Comparison of ENCODE assay signal across 8 cellular contexts in genomic region chr11:94974178-94974577, GRCh38. TPM values are rescaled to one million over a fixed set of nuclear protein-coding genes. Genes with fewer than 3 reads are reported as not detected.
DNase-seq lines count a peak whose midpoint lies in the region; ATAC-seq and TF ChIP-seq lines count a peak whose summit lies in the region.

No MANE protein-coding gene starts in this region.

- no peaks in the 10 kb centered on the region for H3K9me3 Mint-ChIP-seq in activated T-cell treated with anti-CD3 and anti-CD28 coated beads, Interleukin-2, amount 50 U/mL, for 4 hours

- H3K27me3 ChIP-seq in lower lobe of right lung (ENCODE audit: low read depth) (no peaks in the 10 kb centered on the region), transverse colon (no peaks in the 10 kb centered on the region)

- peak overlapping the region; percentile 82 for H3K27ac ChIP-seq in lower lobe of right lung
- H3K27ac ChIP-seq in transverse colon: peak overlapping the region in 2 of 4 donors; percentile 82 to 91

- H3K4me3 ChIP-seq in astrocyte of the cerebellum (ENCODE audit: low read depth, low read length) (peak overlapping the region; percentile 89), lower lobe of right lung (peak overlapping the region; percentile 88), transverse colon (peak overlapping the region in 3 of 4 donors; percentile 87 to 96 (median 93))

- TF ChIP-seq EP300 in transverse colon (IDR thresholded peaks at IDR 0.05; ENCODE audit: low read depth): no peak

- no peaks in the 10 kb centered on the region for H3K9me3 ChIP-seq in lower lobe of right lung
- H3K9me3 ChIP-seq in transverse colon: no peaks in the 10 kb centered on the region

- H3K27me3 Mint-ChIP-seq in activated T-cell treated with anti-CD3 and anti-CD28 coated beads, Interleukin-2, amount 50 U/mL, for 4 hours (ENCODE audit: low read depth): no peaks in the 10 kb centered on the region

- DNase-seq in activated T-cell treated with anti-CD3 and anti-CD28 coated beads, Interleukin-2, amount 50 U/mL, for 4 hours: no peak
- no peak for DNase-seq in activated T-cell treated with anti-CD3 and anti-CD28 coated beads, Interleukin-2, amount 50 U/mL, for 1 hour
- DNase-seq in astrocyte of the cerebellum (ENCODE audit: low read depth): no peak
- DNase-seq in lower lobe of right lung: no peak
- DNase-seq in transverse colon: no peak
- DNase-seq in nucleus accumbens (lab: John Stamatoyannopoulos, UW): no peak

- TF ChIP-seq POLR2A in transverse colon (IDR thresholded peaks at IDR 0.05): no peak

- no peak for ATAC-seq in activated T-cell treated with anti-CD3 and anti-CD28 coated beads, Interleukin-2, amount 50 U/mL, for 4 hours
- ATAC-seq in lower lobe of right lung (no peak), HG02852 (IDR thresholded peaks at IDR 0.05; ENCODE audit: unreplicated experiment) (no peak), GM18502 (IDR thresholded peaks at IDR 0.05; ENCODE audit: poor library complexity, unreplicated experiment) (no peak)

- intact Hi-C loops in lower lobe of right lung (cut with DNase I) (no loop called here), transverse colon (cut with DNase I; ENCODE audit: low total_unique reads) (no loop called here)

- peaks cover 25% of the 10 kb centered on the region for H3K4me1 Mint-ChIP-seq in activated T-cell treated with anti-CD3 and anti-CD28 coated beads, Interleukin-2, amount 50 U/mL, for 4 hours (ENCODE audit: low read depth)

- in situ Hi-C loops in astrocyte of the cerebellum (cut with HindIII; ENCODE audit: low sequenced_read_pairs) (no loop called here), transverse colon (cut with MboI; ENCODE audit: low pct_ligation_motif_present in 1 of 4, low pct_unique_long_range_greater_than_20kb in 1 of 4, low sequenced_read_pairs in 3 of 4) (loop anchor here in 2 of 4 donors (10.0 kb wide), 1 partner anchor 91 kb away; the partner anchor contains the start of gene SRSF8 (in 2 of the 2))

- H3K36me3 Mint-ChIP-seq in activated T-cell treated with anti-CD3 and anti-CD28 coated beads, Interleukin-2, amount 50 U/mL, for 4 hours (ENCODE audit: insufficient read depth): peaks cover 20% of the 10 kb centered on the region

- no peak for TF ChIP-seq CTCF in astrocyte of the cerebellum (IDR thresholded peaks at IDR 0.05; ENCODE audit: low read depth, low read length, missing control alignments)
- no peak for TF ChIP-seq CTCF in lower lobe of right lung (IDR thresholded peaks at IDR 0.05)
- TF ChIP-seq CTCF in transverse colon (IDR thresholded peaks at IDR 0.05): no peak

- peaks cover 28% of the 10 kb centered on the region for H3K36me3 ChIP-seq in lower lobe of right lung
- peaks cover 0 to 25% (median 7%) of the 10 kb centered on the region in 4 donors for H3K36me3 ChIP-seq in transverse colon

- 54 to 67% methylated on average over 6 of the region's 6 CpGs for WGBS in transverse colon (ENCODE audit: low coverage in 1 of 2), 2 donors

- H3K4me1 ChIP-seq in lower lobe of right lung (peaks cover 21% of the 10 kb centered on the region), transverse colon (peaks cover 5 to 20% (median 12%) of the 10 kb centered on the region in 4 donors)

- H3K4me3 Mint-ChIP-seq in activated T-cell treated with anti-CD3 and anti-CD28 coated beads, Interleukin-2, amount 50 U/mL, for 4 hours: peak overlapping the region; percentile 97

RNA-seq across cellular contexts. Expression of gene KDM4D, which starts 0.7 kb away (rescaled TPM):
- total RNA-seq in activated T-cell treated with anti-CD3 and anti-CD28 coated beads, Interleukin-2, amount 50 U/mL, for 4 hours: 1 to 10 TPM in 1 of 3 donors, under 1 TPM in 2; 0.76 to 1.1 (median 0.90) TPM
- 0.68 TPM for total RNA-seq in lower lobe of right lung
- total RNA-seq in transverse colon: 1 to 10 TPM in 1 of 4 donors, under 1 TPM in 2, not detected in 1; 0.27 to 3.0 (median 0.32) TPM

RNA-seq across cellular contexts. Expression of gene CWC15, which starts 0.8 kb away (rescaled TPM):
- 100 to 1,000 TPM in 1 of 3 donors, 10 to 100 TPM in 2; 94.2 to 110 (median 95.1) TPM for total RNA-seq in activated T-cell treated with anti-CD3 and anti-CD28 coated beads, Interleukin-2, amount 50 U/mL, for 4 hours
- total RNA-seq in lower lobe of right lung (57.9 TPM), transverse colon (10 to 100 TPM; 26.2 to 55.9 (median 46.2) TPM)

RNA-seq across cellular contexts. Expression of gene KDM4E, which starts 50.9 kb away (rescaled TPM):
- total RNA-seq in activated T-cell treated with anti-CD3 and anti-CD28 coated beads, Interleukin-2, amount 50 U/mL, for 4 hours: not detected
- total RNA-seq in lower lobe of right lung: not detected
- total RNA-seq in transverse colon: not detected
